Comparison of ENCODE assay signal across 1 cellular context in genomic region chr3:39291903-39292329, GRCh38.
A peak's percentile ranks its signal among the peaks of the same experiment; 100 is the strongest.
TF ChIP-seq lines count a peak whose summit lies in the region.

No MANE protein-coding gene starts in this region.

TF ChIP-seq in K562, 482 proteins besides CTCF, POLR2A, EP300 and RAD21 (continued from another document):
- TF ChIP-seq ZNF318 (IDR thresholded peaks at IDR 0.05; ENCODE audit: borderline replicate concordance in 1 of 2, low read depth in 1 of 2) (no peak), REST (CRISPR knock-in tag; IDR thresholded peaks at IDR 0.05; ENCODE audit: low read depth) (no peak), ZBTB26 (CRISPR knock-in tag; IDR thresholded peaks at IDR 0.05) (peak; percentile 24; the same call in 1 of the 2 replicates), NR4A1 (CRISPR knock-in tag; IDR thresholded peaks at IDR 0.05) (no peak), NR4A1 (tag; IDR thresholded peaks at IDR 0.05) (0 out of 2 replicates have a peak, but pooled peaks have one; percentile 9), E2F5 (CRISPR knock-in tag; IDR thresholded peaks at IDR 0.05) (no peak), PKNOX1 (IDR thresholded peaks at IDR 0.05) (peak; percentile 75), BRF2 (IDR thresholded peaks at IDR 0.05; ENCODE audit: borderline replicate concordance, insufficient read depth, insufficient read length) (no peak), PBX2 (CRISPR knock-in tag; IDR thresholded peaks at IDR 0.05; ENCODE audit: low read depth) (no peak), PBX2 (tag; conservative IDR thresholded peaks at IDR 0.05; ENCODE audit: low read depth) (0 out of 2 replicates have a peak, but pooled peaks have one; percentile 10), IRF2 (CRISPR knock-in tag; IDR thresholded peaks at IDR 0.05) (no peak), EWSR1 (IDR thresholded peaks at IDR 0.05; ENCODE audit: borderline replicate concordance, low read depth, partially characterized antibody) (no peak), CXXC5 (CRISPR knock-in tag; IDR thresholded peaks at IDR 0.05) (no peak), MEIS2 (IDR thresholded peaks at IDR 0.05; ENCODE audit: partially characterized antibody) (peak; percentile 40)
